9 cellular contexts compared by ENCODE assay signal in the genomic region with DNA sequence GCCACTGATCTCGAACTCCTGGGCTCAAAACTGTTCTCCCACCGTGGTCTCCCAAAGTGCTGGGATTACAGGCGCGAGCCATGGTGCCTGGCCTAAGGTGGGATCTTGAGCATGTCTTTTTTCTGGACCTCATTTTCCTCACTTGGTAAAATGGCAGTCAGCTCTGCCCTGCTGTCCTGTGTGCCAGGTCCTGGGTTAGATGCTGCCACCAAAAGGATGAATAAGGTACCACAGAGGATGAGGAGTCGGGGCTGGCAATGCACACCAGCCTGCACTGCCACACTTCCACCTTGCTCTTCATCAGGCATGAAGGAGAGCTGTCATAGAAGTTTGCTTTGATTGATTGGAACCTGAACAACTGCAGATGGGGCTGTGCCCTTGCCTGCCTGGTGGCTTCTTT. TPM values are rescaled to one million over a fixed set of nuclear protein-coding genes. Genes with fewer than 3 reads are reported as not detected.
DNase-seq lines count a peak whose midpoint lies in the region; ATAC-seq and TF ChIP-seq lines count a peak whose summit lies in the region.
"Had no signal": no experiment of that assay in that cellular context is flagged by ENCODE, and none has a peak within 500 bp of the region (broad histone marks: within the 10 kb centered on the region; RNA-seq: fewer than 3 reads in every experiment).

No MANE protein-coding gene starts in this region.

- no peaks in the 10 kb centered on the region for H3K27me3 ChIP-seq in trophoblast cell (ENCODE audit: insufficient read depth, low read length)

- DNase-seq in AG10803 (ENCODE audit: low read depth) (no peak), GM13977 (ENCODE audit: low spot score) (peak; percentile 58), T-cell (peak in 1 of 34 experiments; percentile 15), iPS-NIHi7 (ENCODE audit: extremely low spot score) (peak; percentile 57), trophoblast cell (no peak), inferior parietal cortex (ENCODE audit: extremely low spot score) (no peak), DMS153 treated with DMSO at 0.1 percent for 48 hours (lab: John Stamatoyannopoulos, UW; ENCODE audit: unreplicated experiment) (no peak), NCI-H748 (lab: John Stamatoyannopoulos, UW; ENCODE audit: unreplicated experiment) (no peak)
- DNase-seq: T-helper 9 cell had no signal

- H3K18ac ChIP-seq in trophoblast cell (ENCODE audit: low read length): no peak overlapping the region

- no peaks in the 10 kb centered on the region for H3K27me3 Mint-ChIP-seq in T-cell

- no CpG with 5 or more reads among the region's 5 CpGs for WGBS in trophoblast cell (ENCODE audit: extremely low coverage, insufficient coverage, insufficient read length)

- no peak overlapping the region for H3K4ac ChIP-seq in trophoblast cell (ENCODE audit: low read depth, low read length)

- no peak overlapping the region for H4K12ac ChIP-seq in trophoblast cell (ENCODE audit: low read depth, low read length)

- no peak overlapping the region for H3K4me3 ChIP-seq in AG10803 (ENCODE audit: low read length)
- no peak overlapping the region for H3K4me3 ChIP-seq in trophoblast cell (ENCODE audit: low read depth, low read length)

- no peak overlapping the region for H3K9ac ChIP-seq in trophoblast cell (ENCODE audit: low read length)

- no peak overlapping the region for H2AFZ ChIP-seq in trophoblast cell (ENCODE audit: insufficient read depth, low read length, poor library complexity)

- peaks cover 30% of the 10 kb centered on the region for H3K36me3 Mint-ChIP-seq in T-cell

- H2AK5ac ChIP-seq in trophoblast cell (ENCODE audit: low read length): no peak overlapping the region

- no peaks in the 10 kb centered on the region for H3K4me1 ChIP-seq in trophoblast cell (ENCODE audit: control insufficient read depth in 1 of 2, insufficient read depth in 2 of 2, low read length in 2 of 2)

- peaks cover 0 to 1% (median 0%) of the 10 kb centered on the region in 3 donors for H3K4me1 Mint-ChIP-seq in T-cell

- H3K27ac ChIP-seq in trophoblast cell (ENCODE audit: low read depth, low read length): no peak overlapping the region

- H3K14ac ChIP-seq in trophoblast cell (ENCODE audit: low read length): no peak overlapping the region

- peaks cover 2% of the 10 kb centered on the region for H3K9me3 ChIP-seq in trophoblast cell (ENCODE audit: insufficient read depth, low read depth, low read length)

- in situ Hi-C loops in GM13977 (cut with MboI; ENCODE audit: low pct_unique_long_range_greater_than_20kb, low sequenced_read_pairs, unreplicated experiment): no loop called here

- no peaks in the 10 kb centered on the region for H3K79me1 ChIP-seq in trophoblast cell (ENCODE audit: low read length)

- no peak overlapping the region for H3K4me2 ChIP-seq in trophoblast cell (ENCODE audit: low read length)

- H3K9me3 Mint-ChIP-seq in T-cell: no peaks in the 10 kb centered on the region

- peaks cover 21 to 36% of the 10 kb centered on the region in 2 experiments for H3K36me3 ChIP-seq in trophoblast cell (ENCODE audit: control insufficient read depth in 1 of 2, insufficient read depth in 2 of 2, low read length in 2 of 2)

- no peak overlapping the region for H3K23ac ChIP-seq in trophoblast cell (ENCODE audit: low read length)

- no peak overlapping the region for H3K4me3 Mint-ChIP-seq in T-cell

- no peak overlapping the region for H2BK5ac ChIP-seq in trophoblast cell (ENCODE audit: low read depth, low read length, poor library complexity)

- no peak overlapping the region for H4K91ac ChIP-seq in trophoblast cell (ENCODE audit: low read depth, low read length)

- no peak overlapping the region for H2BK120ac ChIP-seq in trophoblast cell (ENCODE audit: insufficient read depth, low read length, poor library complexity)

- POLR2A ChIA-PET in T-cell (lab: Charles Lee): no interaction called here

- no peaks in the 10 kb centered on the region for H3K79me2 ChIP-seq in trophoblast cell (ENCODE audit: control insufficient read depth, insufficient read depth, low read length, poor library complexity)

- H3K27ac Mint-ChIP-seq in T-cell: no peak overlapping the region

- peak; percentile 48 to 68 (median 60) for ATAC-seq in T-cell (replicated peaks in 1 of 4)

- no peak overlapping the region for H2BK12ac ChIP-seq in trophoblast cell (ENCODE audit: low read length)

- TF ChIP-seq CTCF in AG10803 (conservative IDR thresholded peaks at IDR 0.05; ENCODE audit: low read length) (peak; percentile 34), GM13977 (IDR thresholded peaks at IDR 0.05; ENCODE audit: extremely low read depth, insufficient read depth, missing control alignments) (peak; percentile 39)

- CTCF ChIA-PET in T-cell (lab: Charles Lee): interaction anchor here in 1 of 2 donors (1.2 kb wide), 1 partner anchor 17 kb away, joined by 3 read pairs; no protein-coding TSS in a partner anchor

- no peak overlapping the region for H4K8ac ChIP-seq in trophoblast cell (ENCODE audit: low read depth, low read length)

RNA-seq across cellular contexts. Expression of a gene that starts 32.3 kb away (rescaled TPM):
- total RNA-seq in T-cell: 10 to 100 TPM; 72.0 to 82.2 (median 77.0) TPM
- polyA plus RNA-seq in trophoblast cell (2013): 63.0 and 64.1 TPM in 2 replicates

RNA-seq across cellular contexts. Expression of a gene that starts 32.7 kb away (rescaled TPM):
- total RNA-seq in T-cell: 10 to 100 TPM; 29.0 to 45.9 (median 38.0) TPM
- 46.3 and 48.1 TPM in 2 replicates for polyA plus RNA-seq in trophoblast cell (2013)

RNA-seq across cellular contexts. Expression of a gene that starts 43.1 kb away (rescaled TPM):
- 10 to 100 TPM; 20.6 to 57.7 (median 44.9) TPM for total RNA-seq in T-cell
- polyA plus RNA-seq in trophoblast cell (2013): 18.5 and 20.5 TPM in 2 replicates

RNA-seq across cellular contexts. Expression of a gene that starts 54.6 kb away (rescaled TPM):
- total RNA-seq in T-cell: 10 to 100 TPM; 22.2 to 48.6 (median 37.9) TPM
- 30.8 and 31.2 TPM in 2 replicates for polyA plus RNA-seq in trophoblast cell (2013)

RNA-seq across cellular contexts. Expression of a gene that starts 59.6 kb away (rescaled TPM):
- total RNA-seq in T-cell: under 1 TPM in 3 of 5 donors, not detected in 2; 0.13 to 0.23 (median 0.16) TPM
- 3.1 TPM in 2 replicates for polyA plus RNA-seq in trophoblast cell (2013)

Comparison
In these comparisons a context has a peak if more than half of its experiments do, and no peak if none do; other contexts are left out.
1. DNase-seq: peak in GM13977 (single experiment) and iPS-NIHi7 (single experiment); none in AG10803 (single experiment), trophoblast cell (0 of 2), inferior parietal cortex (single experiment), DMS153 treated with DMSO at 0.1 percent for 48 hours (single experiment) and NCI-H748 (single experiment).